In the genomic region with DNA sequence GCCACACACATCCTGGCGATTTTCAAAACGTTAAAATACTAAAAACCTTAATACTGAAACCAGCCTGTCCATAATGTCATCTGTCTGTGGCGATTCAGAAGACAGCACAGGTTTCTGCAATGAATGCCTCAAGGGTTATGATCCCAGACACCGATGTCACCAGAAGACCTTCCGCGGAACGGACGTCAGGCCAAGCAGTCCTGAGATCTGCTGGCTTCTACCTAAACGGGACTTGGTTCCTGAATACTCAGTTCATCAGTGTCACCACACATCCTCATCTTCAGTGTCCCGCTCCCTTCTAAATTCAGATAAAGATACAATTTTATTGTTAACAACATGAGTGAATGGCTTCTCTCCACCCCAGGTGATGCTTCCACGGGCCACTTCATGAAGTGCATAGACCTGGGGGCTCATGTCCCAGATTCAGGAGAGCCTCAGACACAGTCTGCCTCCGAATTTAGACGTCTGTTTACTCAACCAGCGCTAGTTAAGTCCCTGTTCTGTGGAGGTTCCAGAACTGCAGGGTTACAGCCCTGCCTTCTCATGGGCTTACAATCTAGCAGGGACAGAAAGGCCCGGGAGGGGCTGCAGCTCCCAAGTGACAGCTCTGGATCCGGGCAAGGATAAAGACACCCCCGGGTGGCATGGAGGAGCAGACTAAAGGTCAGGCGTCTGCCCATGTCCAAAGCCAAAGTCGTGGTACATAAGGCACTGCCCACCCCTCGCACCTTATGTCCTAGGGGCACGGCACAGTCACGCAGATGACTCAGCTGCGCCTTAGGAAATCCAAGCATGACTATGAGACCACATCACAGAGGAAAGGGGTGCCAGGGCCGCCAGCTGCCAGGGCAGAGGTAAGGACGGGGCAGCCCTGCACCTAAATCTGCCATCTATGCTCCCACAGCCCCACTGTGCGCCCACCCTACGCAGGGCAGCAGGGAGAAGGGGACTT, we compare ENCODE assay signal across 9 cellular contexts.
A peak's percentile ranks its signal among the peaks of the same experiment; 100 is the strongest.
DNase-seq lines count a peak whose midpoint lies in the region; ATAC-seq, FAIRE-seq and TF ChIP-seq lines count a peak whose summit lies in the region.
"Had no signal": no experiment of that assay in that cellular context is flagged by ENCODE, and none has a peak within 500 bp of the region (broad histone marks: within the 10 kb centered on the region; RNA-seq: fewer than 3 reads in every experiment).

No MANE protein-coding gene starts in this region.

- whole genome bisulfite sequencing in A549 (ENCODE audit: missing lambda C conversion rate), result 63% methylated on average over 25 of the region's 27 CpGs

- peak overlapping the region in 4 of 6 donors; percentile 47 to 63 (median 58) for H3K27ac Mint-ChIP-seq in naive B cell

- H3K36me3 Mint-ChIP-seq in naive B cell, result peaks cover 4 to 21% of the 10 kb centered on the region in 2 donors

- CTCF ChIA-PET in A549 (lab: Yijun Ruan, JAX), result interaction anchor here (0.7 to 3.3 kb wide), 9 partner anchors 11 to 253 kb away, joined by 3 to 11 read pairs (median 4); no protein-coding TSS in a partner anchor

- TF ChIP-seq EP300 in A549 (IDR thresholded peaks at IDR 0.05), result no peak

- H3K9me3 Mint-ChIP-seq in naive B cell, result no peaks in the 10 kb centered on the region

- H3K36me3 ChIP-seq in BE2C, result no peaks in the 10 kb centered on the region

- H3K4me1 ChIP-seq in A549 (peaks cover 22% of the 10 kb centered on the region), BE2C (no peaks in the 10 kb centered on the region; the same call in 1 of the 2 replicates)

- H3K27ac ChIP-seq in A549, result peak overlapping the region; percentile 87 to 93

- ATAC-seq in A549 (peak; percentile 77 to 82), naive B cell (ENCODE audit: low read depth in 2 of 2) (no peak), HG03520 (IDR thresholded peaks at IDR 0.05; ENCODE audit: unreplicated experiment) (no peak)

- TF ChIP-seq CTCF in A549 (IDR thresholded peaks at IDR 0.05) (no peak), BE2C (IDR thresholded peaks at IDR 0.05; ENCODE audit: low read depth, low read length) (no peak)

- no peak for TF ChIP-seq RAD21 in A549 (conservative IDR thresholded peaks at IDR 0.05 in 1 of 2, IDR thresholded peaks at IDR 0.05 in 1 of 2)

- H3K9me3 ChIP-seq in A549 (no peaks in the 10 kb centered on the region), BE2C (no peaks in the 10 kb centered on the region)

- H3K4me1 Mint-ChIP-seq in naive B cell, result peaks cover 2 to 18% (median 9%) of the 10 kb centered on the region in 3 donors

- FAIRE-seq in A549 (lab: Jason Lieb, UNC), result no peak

- H3K4me2 ChIP-seq in A549, result peak overlapping the region; percentile 91

- H3K27me3 ChIP-seq in BE2C, result no peaks in the 10 kb centered on the region

- peak overlapping the region; percentile 26 for H3K4me3 ChIP-seq in A549
- no peak overlapping the region for H3K4me3 ChIP-seq in BE2C (ENCODE audit: low read depth, low read length)

- no peak for TF ChIP-seq POLR2A in A549 (IDR thresholded peaks at IDR 0.05; ENCODE audit: low read length)

- H3K27me3 Mint-ChIP-seq in naive B cell, result no peaks in the 10 kb centered on the region

- POLR2A ChIA-PET in A549 (lab: Yijun Ruan, JAX), result interaction anchor here (0.7 to 1.8 kb wide), 4 partner anchors 8 to 76 kb away, joined by 3 to 8 read pairs (median 3); a partner anchor contains a TSS

- peak; percentile 56 to 84 for DNase-seq in A549 (ENCODE audit: low read depth in 1 of 2, low spot score in 1 of 2)
- DNase-seq in LHCN-M2 (ENCODE audit: low read depth), result peak; percentile 96
- peak; percentile 86 for DNase-seq in dermis blood vessel endothelial cell
- DNase-seq in naive B cell, result no peak
- DNase-seq in BE2C, result no peak
- DNase-seq in stimulated activated CD4-positive, alpha-beta T cell treated with anti-CD3 and anti-CD28 coated beads, Interleukin-4, amount 100 ng/mL, for 4 hours, result no peak
- no peak for DNase-seq in activated CD4-positive, CD25-positive, alpha-beta regulatory T cell treated with anti-CD3 and anti-CD28 coated beads, Interleukin-2, amount 50 U/mL, for 72 hours
- DNase-seq: DMS79 had no signal

- peak overlapping the region in 2 of 8 donors; percentile 10 to 16 for H3K4me3 Mint-ChIP-seq in naive B cell

TF ChIP-seq in A549, 52 proteins besides CTCF, POLR2A, EP300 and RAD21 (continues in another document):
- TF ChIP-seq ZSCAN20 (CRISPR knock-in tag; IDR thresholded peaks at IDR 0.05), result no peak
- no peak for TF ChIP-seq GATA3 (IDR thresholded peaks at IDR 0.05; ENCODE audit: borderline replicate concordance)
- TF ChIP-seq, protein P1, sequence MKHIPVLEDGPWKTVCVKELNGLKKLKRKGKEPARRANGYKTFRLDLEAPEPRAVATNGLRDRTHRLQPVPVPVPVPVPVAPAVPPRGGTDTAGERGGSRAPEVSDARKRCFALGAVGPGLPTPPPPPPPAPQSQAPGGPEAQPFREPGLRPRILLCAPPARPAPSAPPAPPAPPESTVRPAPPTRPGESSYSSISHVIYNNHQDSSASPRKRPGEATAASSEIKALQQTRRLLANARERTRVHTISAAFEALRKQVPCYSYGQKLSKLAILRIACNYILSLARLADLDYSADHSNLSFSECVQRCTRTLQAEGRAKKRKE (CRISPR knock-in tag; IDR thresholded peaks at IDR 0.05; ENCODE audit: low read depth), result no peak
- TF ChIP-seq TFCP2L1 (CRISPR knock-in tag; IDR thresholded peaks at IDR 0.05), result no peak
- no peak for TF ChIP-seq MAZ (IDR thresholded peaks at IDR 0.05; ENCODE audit: borderline replicate concordance, low read depth, low read length)
- no peak for TF ChIP-seq RNF2 (IDR thresholded peaks at IDR 0.05; ENCODE audit: borderline replicate concordance, low read depth)
- TF ChIP-seq, protein P2, sequence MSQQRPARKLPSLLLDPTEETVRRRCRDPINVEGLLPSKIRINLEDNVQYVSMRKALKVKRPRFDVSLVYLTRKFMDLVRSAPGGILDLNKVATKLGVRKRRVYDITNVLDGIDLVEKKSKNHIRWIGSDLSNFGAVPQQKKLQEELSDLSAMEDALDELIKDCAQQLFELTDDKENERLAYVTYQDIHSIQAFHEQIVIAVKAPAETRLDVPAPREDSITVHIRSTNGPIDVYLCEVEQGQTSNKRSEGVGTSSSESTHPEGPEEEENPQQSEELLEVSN (IDR thresholded peaks at IDR 0.05; ENCODE audit: borderline replicate concordance, low read depth), result no peak
- TF ChIP-seq SMC3 (IDR thresholded peaks at IDR 0.05), result no peak
- TF ChIP-seq RARB (CRISPR knock-in tag; IDR thresholded peaks at IDR 0.05), result no peak
- TF ChIP-seq POLR2AphosphoS2 (conservative IDR thresholded peaks at IDR 0.05; ENCODE audit: low read length), result no peak
- no peak for TF ChIP-seq SREBF2 (IDR thresholded peaks at IDR 0.05)
- TF ChIP-seq, protein P3, sequence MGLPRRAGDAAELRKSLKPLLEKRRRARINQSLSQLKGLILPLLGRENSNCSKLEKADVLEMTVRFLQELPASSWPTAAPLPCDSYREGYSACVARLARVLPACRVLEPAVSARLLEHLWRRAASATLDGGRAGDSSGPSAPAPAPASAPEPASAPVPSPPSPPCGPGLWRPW (IDR thresholded peaks at IDR 0.05), result no peak
- TF ChIP-seq, protein P4, sequence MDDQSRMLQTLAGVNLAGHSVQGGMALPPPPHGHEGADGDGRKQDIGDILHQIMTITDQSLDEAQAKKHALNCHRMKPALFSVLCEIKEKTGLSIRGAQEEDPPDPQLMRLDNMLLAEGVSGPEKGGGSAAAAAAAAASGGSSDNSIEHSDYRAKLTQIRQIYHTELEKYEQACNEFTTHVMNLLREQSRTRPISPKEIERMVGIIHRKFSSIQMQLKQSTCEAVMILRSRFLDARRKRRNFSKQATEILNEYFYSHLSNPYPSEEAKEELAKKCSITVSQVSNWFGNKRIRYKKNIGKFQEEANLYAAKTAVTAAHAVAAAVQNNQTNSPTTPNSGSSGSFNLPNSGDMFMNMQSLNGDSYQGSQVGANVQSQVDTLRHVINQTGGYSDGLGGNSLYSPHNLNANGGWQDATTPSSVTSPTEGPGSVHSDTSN (IDR thresholded peaks at IDR 0.05), result no peak
- no peak for TF ChIP-seq KDM5A (IDR thresholded peaks at IDR 0.05)
- peak in 1 of 2 experiments; percentile 50; a peak in 2 of 4 replicates for TF ChIP-seq CEBPB (IDR thresholded peaks at IDR 0.05)
- TF ChIP-seq ZFP36 (IDR thresholded peaks at IDR 0.05; ENCODE audit: borderline replicate concordance, partially characterized antibody), result no peak
- TF ChIP-seq ZNF302 (CRISPR knock-in tag; IDR thresholded peaks at IDR 0.05), result no peak
- TF ChIP-seq, protein P5, sequence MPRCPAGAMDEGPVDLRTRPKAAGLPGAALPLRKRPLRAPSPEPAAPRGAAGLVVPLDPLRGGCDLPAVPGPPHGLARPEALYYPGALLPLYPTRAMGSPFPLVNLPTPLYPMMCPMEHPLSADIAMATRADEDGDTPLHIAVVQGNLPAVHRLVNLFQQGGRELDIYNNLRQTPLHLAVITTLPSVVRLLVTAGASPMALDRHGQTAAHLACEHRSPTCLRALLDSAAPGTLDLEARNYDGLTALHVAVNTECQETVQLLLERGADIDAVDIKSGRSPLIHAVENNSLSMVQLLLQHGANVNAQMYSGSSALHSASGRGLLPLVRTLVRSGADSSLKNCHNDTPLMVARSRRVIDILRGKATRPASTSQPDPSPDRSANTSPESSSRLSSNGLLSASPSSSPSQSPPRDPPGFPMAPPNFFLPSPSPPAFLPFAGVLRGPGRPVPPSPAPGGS (IDR thresholded peaks at IDR 0.05), result no peak
- peak; percentile 45; the same call in 1 of the 2 replicates for TF ChIP-seq JUNB (IDR thresholded peaks at IDR 0.05)
- no peak for TF ChIP-seq KDM1A (IDR thresholded peaks at IDR 0.05; ENCODE audit: low read depth)
- TF ChIP-seq EHF (CRISPR knock-in tag; IDR thresholded peaks at IDR 0.05), result no peak
- TF ChIP-seq CHD4 (IDR thresholded peaks at IDR 0.05; ENCODE audit: borderline replicate concordance), result no peak
- TF ChIP-seq, protein P6, sequence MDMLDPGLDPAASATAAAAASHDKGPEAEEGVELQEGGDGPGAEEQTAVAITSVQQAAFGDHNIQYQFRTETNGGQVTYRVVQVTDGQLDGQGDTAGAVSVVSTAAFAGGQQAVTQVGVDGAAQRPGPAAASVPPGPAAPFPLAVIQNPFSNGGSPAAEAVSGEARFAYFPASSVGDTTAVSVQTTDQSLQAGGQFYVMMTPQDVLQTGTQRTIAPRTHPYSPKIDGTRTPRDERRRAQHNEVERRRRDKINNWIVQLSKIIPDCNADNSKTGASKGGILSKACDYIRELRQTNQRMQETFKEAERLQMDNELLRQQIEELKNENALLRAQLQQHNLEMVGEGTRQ (IDR thresholded peaks at IDR 0.05), result no peak

Comparison
In these comparisons a context has a peak if more than half of its experiments do, and no peak if none do; other contexts are left out.
1. ATAC-seq: peak in A549 (2 of 2); none in naive B cell (0 of 2) and HG03520 (single experiment).
2. DNase-seq: peak in A549 (2 of 2), LHCN-M2 (single experiment) and dermis blood vessel endothelial cell (single experiment); none in naive B cell (single experiment), BE2C (single experiment), stimulated activated CD4-positive, alpha-beta T cell treated with anti-CD3 and anti-CD28 coated beads, Interleukin-4, amount 100 ng/mL, for 4 hours (0 of 2) and activated CD4-positive, CD25-positive, alpha-beta regulatory T cell treated with anti-CD3 and anti-CD28 coated beads, Interleukin-2, amount 50 U/mL, for 72 hours (single experiment).